8 cellular contexts compared by ENCODE assay signal in the genomic region with DNA sequence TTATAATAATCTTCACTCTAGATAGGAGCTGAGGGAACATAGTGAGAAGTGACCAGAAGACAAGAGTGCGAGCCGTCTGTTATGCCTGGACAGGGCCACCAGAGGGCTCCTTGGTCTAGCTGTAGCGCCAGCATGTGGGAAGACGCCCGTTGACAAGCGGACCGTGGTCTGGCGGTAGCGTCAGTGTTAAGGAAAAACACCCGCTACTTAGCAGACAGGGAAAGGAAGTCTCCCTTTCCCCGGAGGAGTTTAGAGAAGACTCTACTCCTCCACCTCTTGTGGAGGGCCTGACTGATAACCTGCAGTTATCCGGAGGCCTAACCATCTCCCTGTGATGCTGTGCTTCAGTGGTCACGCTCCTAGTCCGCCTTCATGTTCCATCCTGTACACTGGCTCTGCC.
DNase-seq lines count a peak whose midpoint lies in the region; ATAC-seq and TF ChIP-seq lines count a peak whose summit lies in the region.
"Not testable (repeated sequence)": the region's sequence is repeated elsewhere in the genome, so short reads cannot be mapped to it uniquely, and the experiment has no call there.

No MANE protein-coding gene starts in this region.

- TF ChIP-seq CTCF in VCaP (conservative IDR thresholded peaks at IDR 0.05) (peak; percentile 80), brain (conservative IDR thresholded peaks at IDR 0.05) (peak; percentile 73 to 80), osteocyte (IDR thresholded peaks at IDR 0.05) (peak; percentile 95)

- H3K27ac Mint-ChIP-seq in brain; osteocyte (ENCODE audit: unreplicated experiment): not testable (repeated sequence)

- H3K4me3 Mint-ChIP-seq in brain (peak overlapping the region in 3 of 5 experiments; percentile 19 to 61 (median 41)), osteocyte (ENCODE audit: unreplicated experiment) (peak overlapping the region; percentile 5)

- H3K9me3 Mint-ChIP-seq in brain; osteocyte (ENCODE audit: unreplicated experiment): not testable (repeated sequence)

- H3K27me3 Mint-ChIP-seq in brain, result not testable (repeated sequence)
- H3K27me3 Mint-ChIP-seq in osteocyte (ENCODE audit: unreplicated experiment), result peaks cover 10% of the 10 kb centered on the region

- not testable (repeated sequence) for H3K27ac ChIP-seq in VCaP

- not testable (repeated sequence) for H3K36me3 Mint-ChIP-seq in brain; osteocyte (ENCODE audit: unreplicated experiment)

- intact Hi-C loops in left ventricle myocardium superior (cut with micrococcal nuclease), result loop anchor here (10.0 kb wide), 1 partner anchor 50 kb away; no protein-coding TSS in a partner anchor

- H3K4me1 Mint-ChIP-seq in brain; osteocyte (ENCODE audit: unreplicated experiment): not testable (repeated sequence)

- ATAC-seq in HG03432 (IDR thresholded peaks at IDR 0.05; ENCODE audit: unreplicated experiment), result peak; percentile 65
- ATAC-seq in left ventricle myocardium superior, result not testable (repeated sequence)

- DNase-seq in DMS53 (lab: John Stamatoyannopoulos, UW) (peak; percentile 89), NCI-H526 (lab: John Stamatoyannopoulos, UW) (peak; percentile 13 to 67), left ventricle myocardium superior (peak; percentile 77), osteocyte (ENCODE audit: extremely low spot score, unreplicated experiment) (peak; percentile 90), stromal cell of bone marrow (ENCODE audit: low read depth) (peak; percentile 45)

Comparison
In these comparisons a context has a peak if more than half of its experiments do, and no peak if none do; other contexts are left out.
1. DNase-seq: peak in every context shown above with its lines; median percentile 90 in osteocyte; 89 in DMS53; 77 in left ventricle myocardium superior; 45 in stromal cell of bone marrow; 40 in NCI-H526.